Comparison of ENCODE assay signal across 1 cellular context in genomic region chr11:70710192-70710965, GRCh38.
TF ChIP-seq lines count a peak whose summit lies in the region.

No MANE protein-coding gene starts in this region.

TF ChIP-seq in K562, 482 proteins besides CTCF, POLR2A, EP300 and RAD21 (continued from another document):
- TF ChIP-seq NR2C1 (IDR thresholded peaks at IDR 0.05) (no peak; the same call in 1 of the 2 replicates), NR2C1 (tag; IDR thresholded peaks at IDR 0.05) (peak; percentile 49; the same call in 1 of the 2 replicates)
TF ChIP-seq in K562: peak in this region for 1.
